Comparison of ENCODE assay signal across 8 cellular contexts in the genomic region with DNA sequence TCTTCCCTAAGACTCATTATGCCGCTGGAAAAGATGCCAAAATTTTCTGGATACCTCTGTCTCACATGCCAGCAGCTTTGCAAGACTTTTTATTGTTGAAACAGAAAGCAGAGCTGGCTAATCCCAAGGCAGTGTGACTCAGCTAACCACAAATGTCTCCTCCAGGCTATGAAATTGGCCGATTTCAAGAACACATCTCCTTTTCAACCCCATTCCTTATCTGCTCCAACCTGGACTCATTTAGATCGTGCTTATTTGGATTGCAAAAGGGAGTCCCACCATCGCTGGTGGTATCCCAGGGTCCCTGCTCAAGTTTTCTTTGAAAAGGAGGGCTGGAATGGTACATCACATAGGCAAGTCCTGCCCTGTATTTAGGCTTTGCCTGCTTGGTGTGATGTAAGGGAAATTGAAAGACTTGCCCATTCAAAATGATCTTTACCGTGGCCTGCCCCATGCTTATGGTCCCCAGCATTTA. TPM values are rescaled to one million over a fixed set of nuclear protein-coding genes. Genes with fewer than 3 reads are reported as not detected.
DNase-seq lines count a peak whose midpoint lies in the region; ATAC-seq, FAIRE-seq and TF ChIP-seq lines count a peak whose summit lies in the region.

No MANE protein-coding gene starts in this region.

- H3K36me3 ChIP-seq in lower lobe of right lung (no peaks in the 10 kb centered on the region), mucosa of descending colon (ENCODE audit: low read depth) (no peaks in the 10 kb centered on the region)

- no peak overlapping the region for H3K27ac ChIP-seq in lower lobe of right lung

- ATAC-seq in activated T-cell treated with anti-CD3 and anti-CD28 coated beads, Interleukin-2, amount 50 U/mL, for 72 hours (replicated peaks in 1 of 2) = peak; percentile 78 to 84
- ATAC-seq in lower lobe of right lung = peak; percentile 43 to 48
- no peak for ATAC-seq in mucosa of descending colon
- no peak for ATAC-seq in GM21515 (IDR thresholded peaks at IDR 0.05; ENCODE audit: unreplicated experiment)

- DNase-seq in EL (peak; percentile 95), HTR-8/SVneo (ENCODE audit: insufficient read length, low spot score) (peak; percentile 67), lower lobe of right lung (no peak), mucosa of descending colon (no peak), hippocampal formation (lab: John Stamatoyannopoulos, UW) (no peak)
- peak in 1 of 2 donors; percentile 8 for DNase-seq in activated T-cell treated with anti-CD3 and anti-CD28 coated beads, Interleukin-2, amount 50 U/mL, for 72 hours
- DNase-seq in activated effector memory CD4-positive, alpha-beta T cell treated with anti-CD3 and anti-CD28 coated beads, Interleukin-2, amount 50 U/mL, for 16 hours = no peak

- H3K4me3 Mint-ChIP-seq in activated T-cell treated with anti-CD3 and anti-CD28 coated beads, Interleukin-2, amount 50 U/mL, for 72 hours = peak overlapping the region; percentile 60

- no peaks in the 10 kb centered on the region for H3K27me3 ChIP-seq in lower lobe of right lung (ENCODE audit: low read depth)

- peaks cover 0 to 2% of the 10 kb centered on the region in 2 donors for H3K36me3 Mint-ChIP-seq in activated T-cell treated with anti-CD3 and anti-CD28 coated beads, Interleukin-2, amount 50 U/mL, for 72 hours (ENCODE audit: insufficient read depth in 2 of 2)

- H3K9me3 ChIP-seq in lower lobe of right lung (no peaks in the 10 kb centered on the region), mucosa of descending colon (no peaks in the 10 kb centered on the region)

- peaks cover 15% of the 10 kb centered on the region for H3K27me3 Mint-ChIP-seq in activated T-cell treated with anti-CD3 and anti-CD28 coated beads, Interleukin-2, amount 50 U/mL, for 72 hours (ENCODE audit: low read depth)

- intact Hi-C loops in lower lobe of right lung (cut with DNase I) = no loop called here
- intact Hi-C loops in mucosa of descending colon (cut with DNase I, micrococcal nuclease) = no loop called here

- no peak overlapping the region for H3K27ac Mint-ChIP-seq in activated T-cell treated with anti-CD3 and anti-CD28 coated beads, Interleukin-2, amount 50 U/mL, for 72 hours

- H3K4me1 Mint-ChIP-seq in activated T-cell treated with anti-CD3 and anti-CD28 coated beads, Interleukin-2, amount 50 U/mL, for 72 hours (ENCODE audit: low read depth) = peaks cover 28% of the 10 kb centered on the region

- H3K4me3 ChIP-seq in lower lobe of right lung (no peak overlapping the region), mucosa of descending colon (no peak overlapping the region)

- H3K4me1 ChIP-seq in lower lobe of right lung (peaks cover 15% of the 10 kb centered on the region), mucosa of descending colon (ENCODE audit: low read depth) (peaks cover 15% of the 10 kb centered on the region)

- TF ChIP-seq CTCF in lower lobe of right lung (IDR thresholded peaks at IDR 0.05) (no peak), mucosa of descending colon (IDR thresholded peaks at IDR 0.05) (no peak)

- peaks cover 0 to 2% of the 10 kb centered on the region in 2 donors for H3K9me3 Mint-ChIP-seq in activated T-cell treated with anti-CD3 and anti-CD28 coated beads, Interleukin-2, amount 50 U/mL, for 72 hours

- peak; percentile 70 for FAIRE-seq in HTR-8/SVneo (lab: Jason Lieb, UNC)

RNA-seq across cellular contexts. Expression of gene DHRS9, which starts 26.3 kb away (rescaled TPM):
- total RNA-seq in activated T-cell treated with anti-CD3 and anti-CD28 coated beads, Interleukin-2, amount 50 U/mL, for 72 hours = 1 to 10 TPM; 4.6 to 6.3 TPM
- 6.1 TPM for total RNA-seq in lower lobe of right lung
- total RNA-seq in mucosa of descending colon = 100 to 1,000 TPM in 2 of 3 donors, 10 to 100 TPM in 1; 92.0 to 219 (median 160) TPM

Comparison
In these comparisons a context has a peak if more than half of its experiments do, and no peak if none do; other contexts are left out.
1. DNase-seq: peak in EL (single experiment) and HTR-8/SVneo (single experiment); none in lower lobe of right lung (single experiment), activated effector memory CD4-positive, alpha-beta T cell treated with anti-CD3 and anti-CD28 coated beads, Interleukin-2, amount 50 U/mL, for 16 hours (single experiment), mucosa of descending colon (0 of 3) and hippocampal formation (0 of 2).
2. ATAC-seq: peak in activated T-cell treated with anti-CD3 and anti-CD28 coated beads, Interleukin-2, amount 50 U/mL, for 72 hours (2 of 2) and lower lobe of right lung (2 of 2); none in mucosa of descending colon (single experiment) and GM21515 (single experiment).
3. RNA of gene DHRS9, which starts 26.3 kb away (total RNA-seq): 92.0 to 219 TPM in mucosa of descending colon; 4.6 to 6.3 TPM in activated T-cell treated with anti-CD3 and anti-CD28 coated beads, Interleukin-2, amount 50 U/mL, for 72 hours and 6.1 TPM in lower lobe of right lung (single experiment); every median in the first group is over 10 times any median in the second.